In the genomic region with DNA sequence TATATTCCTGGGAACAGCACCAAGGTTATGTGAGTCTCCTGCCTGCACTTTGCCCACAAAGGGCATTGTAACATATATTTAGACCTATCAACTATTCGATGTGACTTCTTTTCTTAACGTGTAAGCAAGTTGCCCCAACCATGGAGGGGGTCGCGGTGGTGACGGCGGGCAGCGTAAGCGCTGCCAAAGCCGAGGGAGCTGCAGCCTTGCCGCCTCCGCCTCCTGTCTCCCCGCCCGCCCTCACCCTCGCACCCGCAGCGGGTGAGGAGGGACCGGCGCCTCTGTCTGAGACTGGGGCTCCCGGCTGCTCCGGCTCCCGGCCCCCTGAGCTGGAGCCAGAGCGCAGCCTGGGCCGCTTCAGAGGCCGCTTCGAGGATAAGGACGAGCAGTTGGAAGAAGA, we compare ENCODE assay signal across 28 cellular contexts.
"Had no signal": no experiment of that assay in that cellular context is flagged by ENCODE, and none has a peak within 500 bp of the region (broad histone marks: within the 10 kb centered on the region; RNA-seq: fewer than 3 reads in every experiment).

No MANE protein-coding gene starts in this region.

- H3K4me3 Mint-ChIP-seq: stimulated activated effector memory CD8-positive, alpha-beta T cell treated with anti-CD3 and anti-CD28 coated beads, Interleukin-12 subunit alpha, Interleukin-12 subunit beta, amount 100 ng/mL, for 72 hours; stimulated activated memory B cell treated with anti-CD40 and anti-IgM and Interleukin-4, amounts not matched to agents 10 μg/mL and 1 μg/mL and 100 μg/mL, for 72 hours; stimulated activated naive B cell treated with anti-CD40 and anti-IgM and Interleukin-4, amounts not matched to agents 10 μg/mL and 1 μg/mL and 100 μg/mL, for 72 hours; stimulated activated naive CD8-positive, alpha-beta T cell treated with anti-CD3 and anti-CD28 coated beads, Interleukin-15, amount 100 ng/mL, for 72 hours; stimulated activated naive CD8-positive, alpha-beta T cell treated with anti-CD3 and anti-CD28 coated beads, Interleukin-15, Interleukin-2, amounts not matched to agents 100 ng/mL and 50 ng/mL, for 24 hours; type B pancreatic cell had no signal

- H3K36me3 ChIP-seq: stomach, suprapubic skin, thoracic aorta, thyroid gland, tibial artery, tibial nerve, transverse colon, upper lobe of left lung, upper lobe of right lung, uterus, vagina had no signal

- H3K27ac Mint-ChIP-seq: stimulated activated effector memory CD8-positive, alpha-beta T cell treated with anti-CD3 and anti-CD28 coated beads, Interleukin-12 subunit alpha, Interleukin-12 subunit beta, amount 100 ng/mL, for 72 hours; stimulated activated memory B cell treated with anti-CD40 and anti-IgM and Interleukin-4, amounts not matched to agents 10 μg/mL and 1 μg/mL and 100 μg/mL, for 72 hours; stimulated activated naive B cell treated with anti-CD40 and anti-IgM and Interleukin-4, amounts not matched to agents 10 μg/mL and 1 μg/mL and 100 μg/mL, for 72 hours; stimulated activated naive CD8-positive, alpha-beta T cell treated with anti-CD3 and anti-CD28 coated beads, Interleukin-15, amount 100 ng/mL, for 72 hours; stimulated activated naive CD8-positive, alpha-beta T cell treated with anti-CD3 and anti-CD28 coated beads, Interleukin-15, Interleukin-2, amounts not matched to agents 100 ng/mL and 50 ng/mL, for 24 hours; type B pancreatic cell had no signal

- DNase-seq: stimulated activated CD4-positive, alpha-beta T cell treated with anti-CD3 and anti-CD28 coated beads, Interleukin-2, amount 100 ng/mL, for 48 hours; stimulated activated CD4-positive, alpha-beta T cell treated with anti-CD3 and anti-CD28 coated beads, Interleukin-4, amount 100 ng/mL, for 1 hour; stimulated activated CD4-positive, alpha-beta T cell treated with anti-CD3 and anti-CD28 coated beads, Interleukin-4, amount 100 ng/mL, for 24 hours; stimulated activated CD4-positive, alpha-beta T cell treated with anti-CD3 and anti-CD28 coated beads, Interleukin-4, amount 100 ng/mL, for 4 hours; stimulated activated CD8-positive, alpha-beta memory T cell treated with anti-CD3 and anti-CD28 coated beads, Interleukin-4, amount 100 ng/mL, for 48 hours; stimulated activated naive B cell treated with anti-CD40 and anti-IgM and Interleukin-4, amounts not matched to agents 10 μg/mL and 1 μg/mL and 100 μg/mL, for 72 hours; stimulated activated naive CD4-positive, alpha-beta T cell; stimulated activated naive CD4-positive, alpha-beta T cell treated with Interleukin-2 at 50 U/mL for 16 hours; stimulated activated naive CD8-positive, alpha-beta T cell treated with anti-CD3 and anti-CD28 coated beads, Interleukin-15, amount 100 ng/mL, for 72 hours; stimulated activated naive CD8-positive, alpha-beta T cell treated with anti-CD3 and anti-CD28 coated beads, Interleukin-15, Interleukin-2, amounts not matched to agents 100 U/mL and 50 U/mL, for 24 hours; stomach; substantia nigra; testis; thyroid gland; tibial artery; transverse colon; trophoblast cell; upper lobe of right lung; uterus had no signal

- H3K27me3 ChIP-seq: stomach, suprapubic skin, testis, thyroid gland, tibial artery, tibial nerve, transverse colon, upper lobe of left lung, upper lobe of right lung, uterus, vagina had no signal

- ATAC-seq: stimulated activated effector memory CD8-positive, alpha-beta T cell treated with anti-CD3 and anti-CD28 coated beads, Interleukin-12 subunit alpha, Interleukin-12 subunit beta, amount 100 ng/mL, for 72 hours; stimulated activated memory B cell treated with anti-CD40 and anti-IgM and Interleukin-4, amounts not matched to agents 10 μg/mL and 1 μg/mL and 100 μg/mL, for 72 hours; stimulated activated naive B cell treated with anti-CD40 and anti-IgM and Interleukin-4, amounts not matched to agents 10 μg/mL and 1 μg/mL and 100 μg/mL, for 72 hours; stimulated activated naive CD8-positive, alpha-beta T cell treated with anti-CD3 and anti-CD28 coated beads, Interleukin-15, amount 100 ng/mL, for 72 hours; stimulated activated naive CD8-positive, alpha-beta T cell treated with anti-CD3 and anti-CD28 coated beads, Interleukin-15, Interleukin-2, amounts not matched to agents 100 U/mL and 50 U/mL, for 24 hours; upper lobe of right lung had no signal

- H3K4me1 Mint-ChIP-seq: stimulated activated effector memory CD8-positive, alpha-beta T cell treated with anti-CD3 and anti-CD28 coated beads, Interleukin-12 subunit alpha, Interleukin-12 subunit beta, amount 100 ng/mL, for 72 hours; stimulated activated memory B cell treated with anti-CD40 and anti-IgM and Interleukin-4, amounts not matched to agents 10 μg/mL and 1 μg/mL and 100 μg/mL, for 72 hours; stimulated activated naive B cell treated with anti-CD40 and anti-IgM and Interleukin-4, amounts not matched to agents 10 μg/mL and 1 μg/mL and 100 μg/mL, for 72 hours; stimulated activated naive CD8-positive, alpha-beta T cell treated with anti-CD3 and anti-CD28 coated beads, Interleukin-15, amount 100 ng/mL, for 72 hours had no signal

- H3K27me3 Mint-ChIP-seq: stimulated activated memory B cell treated with anti-CD40 and anti-IgM and Interleukin-4, amounts not matched to agents 10 μg/mL and 1 μg/mL and 100 μg/mL, for 72 hours; stimulated activated naive B cell treated with anti-CD40 and anti-IgM and Interleukin-4, amounts not matched to agents 10 μg/mL and 1 μg/mL and 100 μg/mL, for 72 hours; stimulated activated naive CD8-positive, alpha-beta T cell treated with anti-CD3 and anti-CD28 coated beads, Interleukin-15, amount 100 ng/mL, for 72 hours; stimulated activated naive CD8-positive, alpha-beta T cell treated with anti-CD3 and anti-CD28 coated beads, Interleukin-15, Interleukin-2, amounts not matched to agents 100 ng/mL and 50 ng/mL, for 24 hours; type B pancreatic cell had no signal

- H3K27ac ChIP-seq: stomach, suprapubic skin, testis, thoracic aorta, thyroid gland, tibial artery, tibial nerve, transverse colon, upper lobe of left lung, upper lobe of right lung, uterus, vagina had no signal

- H3K9me3 ChIP-seq: testis, thyroid gland, vagina had no signal

- H3K9me3 Mint-ChIP-seq: type B pancreatic cell had no signal

- H3K4me3 ChIP-seq: stomach, suprapubic skin, thoracic aorta, thyroid gland, tibial artery, tibial nerve, transverse colon, upper lobe of left lung, upper lobe of right lung, uterus, vagina had no signal

- H3K4me1 ChIP-seq: stomach, suprapubic skin, testis, thyroid gland, tibial artery, tibial nerve, transverse colon, upper lobe of left lung, upper lobe of right lung, uterus, vagina had no signal

- H3K36me3 Mint-ChIP-seq: stimulated activated effector memory CD8-positive, alpha-beta T cell treated with anti-CD3 and anti-CD28 coated beads, Interleukin-12 subunit alpha, Interleukin-12 subunit beta, amount 100 ng/mL, for 72 hours; stimulated activated memory B cell treated with anti-CD40 and anti-IgM and Interleukin-4, amounts not matched to agents 10 μg/mL and 1 μg/mL and 100 μg/mL, for 72 hours; stimulated activated naive B cell treated with anti-CD40 and anti-IgM and Interleukin-4, amounts not matched to agents 10 μg/mL and 1 μg/mL and 100 μg/mL, for 72 hours; type B pancreatic cell had no signal
